In genomic region chr22:38789606-38790005, GRCh38 we compare ENCODE assay signal across 18 cellular contexts. TPM values are rescaled to one million over a fixed set of nuclear protein-coding genes. Genes with fewer than 3 reads are reported as not detected.
DNase-seq lines count a peak whose midpoint lies in the region; ATAC-seq and TF ChIP-seq lines count a peak whose summit lies in the region.
"Had no signal": no experiment of that assay in that cellular context is flagged by ENCODE, and none has a peak within 500 bp of the region (broad histone marks: within the 10 kb centered on the region; RNA-seq: fewer than 3 reads in every experiment).

No MANE protein-coding gene starts in this region.

- no peak overlapping the region for H3K4ac ChIP-seq in neuronal stem cell (ENCODE audit: low read length)

- H3K4me3 ChIP-seq in heart left ventricle (no peak overlapping the region), adrenal gland (no peak overlapping the region), neuronal stem cell (ENCODE audit: low read length in 2 of 2) (no peak overlapping the region), upper lobe of right lung (no peak overlapping the region)
- H3K4me3 ChIP-seq: MG63 had no signal

- H2AK5ac ChIP-seq in neuronal stem cell (ENCODE audit: low read depth, low read length), result no peak overlapping the region

- no peak overlapping the region for H2BK15ac ChIP-seq in neuronal stem cell (ENCODE audit: low read length)

- intact Hi-C loops in heart left ventricle (cut with DNase I), result loop anchor here in 3 of 10 donors (5.0 to 10.0 kb wide), 3 partner anchors 55 to 135 kb away; partner anchors contain the start of gene NPTXR (in 2 of the 3)
- intact Hi-C loops in left cardiac atrium (cut with DNase I), result no loop called here
- intact Hi-C loops in adrenal gland (cut with DNase I), result no loop called here
- intact Hi-C loops in upper lobe of right lung (cut with DNase I), result no loop called here

- peak overlapping the region in 11 of 12 donors; percentile 74 to 92 (median 82) for H3K27ac ChIP-seq in heart left ventricle
- peak overlapping the region; percentile 55 to 90 (median 84) for H3K27ac ChIP-seq in adrenal gland
- no peak overlapping the region for H3K27ac ChIP-seq in neuronal stem cell (replicated peaks; ENCODE audit: low read length)
- peak overlapping the region; percentile 1 for H3K27ac ChIP-seq in upper lobe of right lung

- H4K8ac ChIP-seq in neuronal stem cell (ENCODE audit: low read depth, low read length), result no peak overlapping the region

- TF ChIP-seq CTCF in heart left ventricle (IDR thresholded peaks at IDR 0.05) (no peak), adrenal gland (IDR thresholded peaks at IDR 0.05) (no peak), upper lobe of right lung (IDR thresholded peaks at IDR 0.05) (no peak), GM13977 (IDR thresholded peaks at IDR 0.05; ENCODE audit: extremely low read depth, insufficient read depth, missing control alignments) (no peak)

- H3K9me3 ChIP-seq in heart left ventricle (no peaks in the 10 kb centered on the region), adrenal gland (replicated peaks in 1 of 3) (no peaks in the 10 kb centered on the region), neuronal stem cell (replicated peaks in 1 of 2; ENCODE audit: control insufficient read depth in 2 of 2, insufficient read depth in 1 of 2, low read depth in 1 of 2, low read length in 2 of 2) (no peaks in the 10 kb centered on the region), upper lobe of right lung (no peaks in the 10 kb centered on the region)
- H3K9me3 ChIP-seq: MG63 had no signal

- no peak overlapping the region for H2AFZ ChIP-seq in neuronal stem cell (ENCODE audit: low read length)

- H2BK5ac ChIP-seq in neuronal stem cell (ENCODE audit: low read length), result peak overlapping the region; percentile 33

- no peak overlapping the region for H3K18ac ChIP-seq in neuronal stem cell (ENCODE audit: low read length)

- TF ChIP-seq POLR2A in heart left ventricle (IDR thresholded peaks at IDR 0.05) (no peak), adrenal gland (IDR thresholded peaks at IDR 0.05) (no peak)

- in situ Hi-C loops in GM13977 (cut with MboI; ENCODE audit: low pct_unique_long_range_greater_than_20kb, low sequenced_read_pairs, unreplicated experiment), result no loop called here

- no peak overlapping the region for H3K4me2 ChIP-seq in neuronal stem cell (ENCODE audit: insufficient read depth, low read length, poor library complexity, severe bottlenecking)

- 75 to 96% (median 92%) methylated on average over 4 of the region's 4 CpGs for WGBS in heart left ventricle, 4 donors
- WGBS in adrenal gland, 4 donors, result 85 to 90% (median 87%) methylated on average over 4 of the region's 4 CpGs
- no CpG with 5 or more reads among the region's 4 CpGs for WGBS in neuronal stem cell (ENCODE audit: extremely low coverage in 2 of 2, insufficient read length in 2 of 2, insufficient replicate concordance in 1 of 2), 2 donors

- H3K79me1 ChIP-seq in neuronal stem cell (ENCODE audit: low read depth, low read length), result peaks cover 5% of the 10 kb centered on the region

- no peak overlapping the region for H2BK12ac ChIP-seq in neuronal stem cell (ENCODE audit: low read length)

- ATAC-seq in heart left ventricle, result no peak
- ATAC-seq in left cardiac atrium, result no peak
- no peak for ATAC-seq in upper lobe of right lung
- ATAC-seq in HG03442 (IDR thresholded peaks at IDR 0.05; ENCODE audit: unreplicated experiment), result no peak
- ATAC-seq in HG03521 (IDR thresholded peaks at IDR 0.05; ENCODE audit: unreplicated experiment), result no peak
- ATAC-seq: HCT116 had no signal

- H3K36me3 ChIP-seq in heart left ventricle, result peaks cover 0 to 18% (median 10%) of the 10 kb centered on the region in 9 donors
- peaks cover 0 to 4% of the 10 kb centered on the region in 2 donors for H3K36me3 ChIP-seq in adrenal gland (replicated peaks in 1 of 2)
- H3K36me3 ChIP-seq in neuronal stem cell (replicated peaks in 1 of 2; ENCODE audit: control insufficient read depth in 2 of 2, insufficient read depth in 2 of 2, low read length in 2 of 2), result peaks cover 7 to 12% of the 10 kb centered on the region in 2 donors
- H3K36me3 ChIP-seq in upper lobe of right lung, result peaks cover 9% of the 10 kb centered on the region
- H3K36me3 ChIP-seq: MG63 had no signal

- peaks cover 4 to 63% (median 44%) of the 10 kb centered on the region in 12 donors for H3K4me1 ChIP-seq in heart left ventricle
- peaks cover 44 to 59% of the 10 kb centered on the region in 2 donors for H3K4me1 ChIP-seq in adrenal gland (replicated peaks in 1 of 2)
- peaks cover 4% of the 10 kb centered on the region in 2 donors for H3K4me1 ChIP-seq in neuronal stem cell (ENCODE audit: control insufficient read depth in 2 of 2, insufficient read depth in 1 of 2, low read depth in 1 of 2, low read length in 2 of 2)
- H3K4me1 ChIP-seq in upper lobe of right lung, result peaks cover 26% of the 10 kb centered on the region

- DNase-seq in heart left ventricle (no peak), left cardiac atrium (no peak), adrenal gland (no peak), neuronal stem cell (ENCODE audit: low spot score) (no peak), upper lobe of right lung (no peak), GM13977 (ENCODE audit: low spot score) (no peak)
- DNase-seq: 8988T, DMS153, DND-41, KG1, MG63, NCI-H2029, NCI-H526 treated with DMSO at 0.1 percent for 48 hours, RPMI8226, SHP77 had no signal

- no peak overlapping the region for H3K14ac ChIP-seq in neuronal stem cell (ENCODE audit: low read length)

- no peak overlapping the region for H4K91ac ChIP-seq in neuronal stem cell (ENCODE audit: low read depth, low read length, poor library complexity)

- no peaks in the 10 kb centered on the region for H3K27me3 ChIP-seq in heart left ventricle
- no peaks in the 10 kb centered on the region for H3K27me3 ChIP-seq in adrenal gland
- H3K27me3 ChIP-seq in neuronal stem cell (ENCODE audit: control insufficient read depth in 3 of 3, insufficient read depth in 3 of 3, low read depth in 1 of 3, low read length in 3 of 3), result no peaks in the 10 kb centered on the region
- H3K27me3 ChIP-seq in upper lobe of right lung, result no peaks in the 10 kb centered on the region
- H3K27me3 ChIP-seq: MG63 had no signal

- no peak overlapping the region for H3K9ac ChIP-seq in neuronal stem cell (ENCODE audit: low read depth, low read length, poor library complexity)

- no peak overlapping the region for H3K23ac ChIP-seq in neuronal stem cell (ENCODE audit: low read depth, low read length, poor library complexity)

- H2BK120ac ChIP-seq in neuronal stem cell (ENCODE audit: low read depth, low read length), result no peak overlapping the region

RNA-seq across cellular contexts. Expression of gene DNAL4, which starts 4.3 kb away (rescaled TPM):
- total RNA-seq in heart left ventricle (10 to 100 TPM in 5 of 9 donors, 1 to 10 TPM in 4; 8.2 to 16.4 (median 10.4) TPM), left cardiac atrium (10 to 100 TPM in 1 of 2 donors, 1 to 10 TPM in 1; 8.8 to 10.8 TPM), adrenal gland (10 to 100 TPM; 12.9 to 29.8 (median 22.3) TPM), upper lobe of right lung (16.0 TPM)
- polyA plus RNA-seq in heart left ventricle (10 to 100 TPM in 1 of 2 donors, 1 to 10 TPM in 1; 7.9 to 14.9 TPM), adrenal gland (10 to 100 TPM; 11.8 to 19.7 (median 14.7) TPM)
- 23.4 TPM for polyA plus RNA-seq in neuronal stem cell (2013, experiment 1 of 2)
- polyA plus RNA-seq in neuronal stem cell (2013, experiment 2 of 2), result 22.3 TPM

RNA-seq across cellular contexts. Expression of gene SUN2, which starts 33.8 kb away (rescaled TPM):
- 100 to 1,000 TPM in 6 of 9 donors, 10 to 100 TPM in 3; 75.2 to 405 (median 125) TPM for total RNA-seq in heart left ventricle
- 100 to 1,000 TPM in 1 of 2 donors, 10 to 100 TPM in 1; 41.3 to 203 TPM for polyA plus RNA-seq in heart left ventricle
- 100 to 1,000 TPM; 109 to 133 TPM for total RNA-seq in left cardiac atrium
- total RNA-seq in adrenal gland, result 100 to 1,000 TPM in 4 of 8 donors, 10 to 100 TPM in 4; 79.3 to 196 (median 108) TPM
- polyA plus RNA-seq in adrenal gland, result 10 to 100 TPM; 13.0 to 35.9 (median 21.8) TPM
- 19.4 TPM for polyA plus RNA-seq in neuronal stem cell (2013, experiment 1 of 2)
- 19.4 TPM for polyA plus RNA-seq in neuronal stem cell (2013, experiment 2 of 2)
- 242 TPM for total RNA-seq in upper lobe of right lung

RNA-seq across cellular contexts. Expression of gene NPTXR, which starts 54.2 kb away (rescaled TPM):
- total RNA-seq in heart left ventricle (10 to 100 TPM; 15.4 to 34.0 (median 20.7) TPM), left cardiac atrium (10 to 100 TPM; 26.9 to 30.8 TPM), adrenal gland (10 to 100 TPM in 7 of 8 donors, 1 to 10 TPM in 1; 6.9 to 26.9 (median 13.4) TPM), upper lobe of right lung (6.3 TPM)
- polyA plus RNA-seq in heart left ventricle (10 to 100 TPM; 18.8 to 19.1 TPM), adrenal gland (1 to 10 TPM; 3.4 to 4.7 (median 4.4) TPM)
- 3.7 TPM for polyA plus RNA-seq in neuronal stem cell (2013, experiment 1 of 2)
- 3.7 TPM for polyA plus RNA-seq in neuronal stem cell (2013, experiment 2 of 2)
